1 cellular context compared by ENCODE assay signal in genomic region chr10:90227259-90227658, GRCh38.
TF ChIP-seq lines count a peak whose summit lies in the region.

No MANE protein-coding gene starts in this region.

TF ChIP-seq in HCT116, 20 proteins besides CTCF, POLR2A, EP300 and RAD21 (continued from another document):
- TF ChIP-seq REST (IDR thresholded peaks at IDR 0.05; ENCODE audit: low read depth) (no peak), FOSL1 (IDR thresholded peaks at IDR 0.05; ENCODE audit: low read depth) (peak; percentile 99), ATF3 (IDR thresholded peaks at IDR 0.05) (peak; percentile 88), ZFX (IDR thresholded peaks at IDR 0.05) (no peak), YY1 (IDR thresholded peaks at IDR 0.05; ENCODE audit: extremely low read depth, insufficient replicate concordance, low read depth, low read length) (no peak), JUND (IDR thresholded peaks at IDR 0.05) (peak; percentile 100), SP1 (IDR thresholded peaks at IDR 0.05; ENCODE audit: low read depth) (peak; percentile 99)
